In genomic region chr6:44630125-44631028, GRCh38 we compare ENCODE assay signal across 8 cellular contexts.
DNase-seq lines count a peak whose midpoint lies in the region; ATAC-seq, FAIRE-seq and TF ChIP-seq lines count a peak whose summit lies in the region.

No MANE protein-coding gene starts in this region.

- no peaks in the 10 kb centered on the region for H3K9me3 Mint-ChIP-seq in naive thymus-derived CD4-positive, alpha-beta T cell

- H4K5ac ChIP-seq in H1 (ENCODE audit: insufficient read length, low read depth, low read length) = no peak overlapping the region

- H3K36me3 Mint-ChIP-seq in naive thymus-derived CD4-positive, alpha-beta T cell = no peaks in the 10 kb centered on the region

- H4K8ac ChIP-seq in H1 (ENCODE audit: extremely low read depth, insufficient read depth, low read length) = no peak overlapping the region

- ATAC-seq in activated CD4-positive, CD25-positive, alpha-beta regulatory T cell treated with anti-CD3 and anti-CD28 coated beads, Interleukin-2, amount 50 U/mL, for 24 hours = peak; percentile 28 to 31
- ATAC-seq in naive thymus-derived CD4-positive, alpha-beta T cell = peak; percentile 47
- ATAC-seq in HG02623 (IDR thresholded peaks at IDR 0.05; ENCODE audit: unreplicated experiment) = no peak
- ATAC-seq in HG02840 (IDR thresholded peaks at IDR 0.05; ENCODE audit: low FRiP score, unreplicated experiment) = no peak

- peak overlapping the region; percentile 48; the same call in 1 of the 2 replicates for H2BK5ac ChIP-seq in H1 (ENCODE audit: low read depth, low read length)

- no peaks in the 10 kb centered on the region for H3K36me3 ChIP-seq in H1 (ENCODE audit: control insufficient read depth in 2 of 4, insufficient read depth in 4 of 4, low read length in 3 of 4)
- H3K36me3 ChIP-seq in naive thymus-derived CD4-positive, alpha-beta T cell (ENCODE audit: control insufficient read depth in 2 of 3, insufficient read depth in 3 of 3, low read length in 3 of 3) = no peaks in the 10 kb centered on the region

- no peak overlapping the region for H3K9ac ChIP-seq in H1 (replicated peaks in 1 of 4; ENCODE audit: extremely low read depth in 1 of 4, low read depth in 3 of 4, low read length in 3 of 4)

- peak overlapping the region; percentile 83; the same call in 1 of the 2 replicates for H2BK15ac ChIP-seq in H1 (ENCODE audit: low read length)

- POLR2A ChIA-PET in H1 (lab: Charles Lee; ENCODE audit: partially characterized antibody) = interaction anchor here (0.6 to 1.4 kb wide), 2 partner anchors 13 to 1297 kb away, joined by 3 read pairs; no protein-coding TSS in a partner anchor
- POLR2A ChIA-PET in naive thymus-derived CD4-positive, alpha-beta T cell (lab: Charles Lee) = no interaction called here

- peak; percentile 94 to 98 for TF ChIP-seq RAD21 in H1 (IDR thresholded peaks at IDR 0.05 in 1 of 2, conservative IDR thresholded peaks at IDR 0.05 in 1 of 2; ENCODE audit: low read depth in 2 of 2, low read length in 2 of 2)

- no peak overlapping the region for H3K23ac ChIP-seq in H1 (ENCODE audit: insufficient read length)

- H3K27me3 ChIP-seq in H1 (replicated peaks in 1 of 4; ENCODE audit: control insufficient read depth in 3 of 4, extremely low read depth in 1 of 4, insufficient read depth in 3 of 4, low read length in 3 of 4) = peaks cover 0 to 4% (median 0%) of the 10 kb centered on the region in 4 experiments; a peak in 2 of 7 replicates
- no peaks in the 10 kb centered on the region for H3K27me3 ChIP-seq in naive thymus-derived CD4-positive, alpha-beta T cell (ENCODE audit: control insufficient read depth in 2 of 2, insufficient read depth in 2 of 2, low read length in 2 of 2)

- no peak overlapping the region for H3K27ac Mint-ChIP-seq in naive thymus-derived CD4-positive, alpha-beta T cell

- no peaks in the 10 kb centered on the region for H3K79me2 ChIP-seq in H1 (ENCODE audit: control insufficient read depth in 1 of 2, insufficient read depth in 2 of 2, low read length in 2 of 2)

- no peak for FAIRE-seq in H1 (lab: Jason Lieb, UNC)

- H3K4me3 ChIP-seq in H1 (ENCODE audit: extremely low read depth in 1 of 4, insufficient read depth in 2 of 4, low read depth in 3 of 4, low read length in 4 of 4) = no peak overlapping the region
- no peak overlapping the region for H3K4me3 ChIP-seq in naive thymus-derived CD4-positive, alpha-beta T cell (ENCODE audit: low read length)

- WGBS in H1 (ENCODE audit: extremely low coverage in 1 of 2, insufficient coverage in 1 of 2, insufficient read length in 1 of 2, insufficient replicate concordance in 2 of 2, low coverage in 1 of 2, low lambda C conversion rate in 2 of 2, missing lambda C conversion rate in 1 of 2), 2 experiments = 43% methylated on average over 5 of the region's 10 CpGs; no CpG with 5 or more reads in 1 of the 2 experiments

- H3K27ac ChIP-seq in H1 (ENCODE audit: low read depth, low read length) = no peak overlapping the region
- H3K27ac ChIP-seq in naive thymus-derived CD4-positive, alpha-beta T cell (ENCODE audit: low read depth, low read length) = no peak overlapping the region

- no peak for DNase-seq in activated CD4-positive, CD25-positive, alpha-beta regulatory T cell (lab: John Stamatoyannopoulos, UW)
- DNase-seq in LoVo (ENCODE audit: low spot score) = peak; percentile 20
- peak; percentile 34 to 59 for DNase-seq in SW 1271 (lab: John Stamatoyannopoulos, UW)
- DNase-seq in H1 (ENCODE audit: low read depth in 1 of 2, low spot score in 2 of 2) = peak in 1 of 2 experiments; percentile 77
- DNase-seq in naive thymus-derived CD4-positive, alpha-beta T cell = peak in 1 of 9 donors; percentile 40

- CTCF ChIA-PET in H1 (lab: Charles Lee; ENCODE audit: partially characterized antibody) = interaction anchor here (0.5 to 8.4 kb wide), 55 partner anchors 9 to 1292 kb away, joined by 3 to 135 read pairs (median 3); no protein-coding TSS in a partner anchor
- CTCF ChIA-PET in naive thymus-derived CD4-positive, alpha-beta T cell (lab: Charles Lee) = interaction anchor here (0.7 to 1.1 kb wide), 4 partner anchors 11 to 1300 kb away, joined by 3 to 4 read pairs (median 4); no protein-coding TSS in a partner anchor

- peak overlapping the region; percentile 55; the same call in 1 of the 2 replicates for H2BK20ac ChIP-seq in H1 (ENCODE audit: low read length)

- H3K4ac ChIP-seq in H1 (replicated peaks; ENCODE audit: insufficient read length, low read depth, low read length) = no peak overlapping the region

- no peak overlapping the region for H2AK5ac ChIP-seq in H1 (ENCODE audit: low read depth, low read length)

- H2AFZ ChIP-seq in H1 (ENCODE audit: low read length) = peak overlapping the region; percentile 81; the same call in 1 of the 2 replicates

- H3K4me2 ChIP-seq in H1 (ENCODE audit: insufficient read depth in 1 of 2, low read depth in 2 of 2, low read length in 2 of 2) = no peak overlapping the region

- peaks cover 7 to 23% (median 11%) of the 10 kb centered on the region in 7 donors for H3K4me1 Mint-ChIP-seq in naive thymus-derived CD4-positive, alpha-beta T cell

- peak overlapping the region in 1 of 10 donors; percentile 18 for H3K4me3 Mint-ChIP-seq in naive thymus-derived CD4-positive, alpha-beta T cell

- intact Hi-C loops in naive thymus-derived CD4-positive, alpha-beta T cell (cut with micrococcal nuclease) = loop anchor here (1.0 kb wide), 2 partner anchors 1084 to 1293 kb away; no protein-coding TSS in a partner anchor

- H3K14ac ChIP-seq in H1 (ENCODE audit: insufficient read length) = no peak overlapping the region

- peaks cover 8 to 19% (median 13%) of the 10 kb centered on the region in 4 experiments for H3K4me1 ChIP-seq in H1 (replicated peaks in 1 of 4; ENCODE audit: control insufficient read depth in 3 of 4, insufficient read depth in 4 of 4, low read length in 3 of 4)
- no peaks in the 10 kb centered on the region for H3K4me1 ChIP-seq in naive thymus-derived CD4-positive, alpha-beta T cell (ENCODE audit: control insufficient read depth in 2 of 2, insufficient read depth in 2 of 2, low read length in 2 of 2)

- H2BK120ac ChIP-seq in H1 (replicated peaks; ENCODE audit: low read depth, low read length) = no peak overlapping the region

- no peak for TF ChIP-seq POLR2A in H1 (IDR thresholded peaks at IDR 0.05; ENCODE audit: control extremely low read depth in 1 of 2, low read depth in 2 of 2, low read length in 2 of 2)

- peak; percentile 67 to 87 (median 80) for TF ChIP-seq CTCF in H1 (IDR thresholded peaks at IDR 0.05; ENCODE audit: control extremely low read depth in 1 of 3, insufficient read depth in 1 of 3, low read depth in 1 of 3, low read length in 3 of 3)

- no peak overlapping the region for H4K91ac ChIP-seq in H1 (replicated peaks; ENCODE audit: insufficient read length, low read length)

- H3K18ac ChIP-seq in H1 (ENCODE audit: extremely low read depth, low read length) = peak overlapping the region; percentile 76; the same call in 1 of the 2 replicates

- H3K9me3 ChIP-seq in H1 (ENCODE audit: insufficient read depth in 2 of 2, low read depth in 1 of 2, low read length in 1 of 2) = no peaks in the 10 kb centered on the region
- no peaks in the 10 kb centered on the region for H3K9me3 ChIP-seq in naive thymus-derived CD4-positive, alpha-beta T cell (ENCODE audit: control insufficient read depth in 2 of 3, low read length in 3 of 3)

- no peak for TF ChIP-seq EP300 in H1 (IDR thresholded peaks at IDR 0.05; ENCODE audit: borderline replicate concordance in 1 of 2, low read depth in 2 of 2, low read length in 2 of 2)

- H3K27me3 Mint-ChIP-seq in naive thymus-derived CD4-positive, alpha-beta T cell = peaks cover 0 to 13% (median 6%) of the 10 kb centered on the region in 5 donors

- H2BK12ac ChIP-seq in H1 (ENCODE audit: low read depth, low read length) = peak overlapping the region; percentile 71; the same call in 1 of the 2 replicates

- H3K23me2 ChIP-seq in H1 (ENCODE audit: low read depth, low read length) = peaks cover 5% of the 10 kb centered on the region

- no peaks in the 10 kb centered on the region for H3K79me1 ChIP-seq in H1 (ENCODE audit: low read depth, low read length)

- H4K20me1 ChIP-seq in H1 (replicated peaks in 1 of 2; ENCODE audit: control insufficient read depth in 1 of 2, insufficient read depth in 2 of 2, low read length in 2 of 2) = peaks cover 0 to 2% of the 10 kb centered on the region in 2 experiments

- no peak overlapping the region for H3K56ac ChIP-seq in H1 (replicated peaks; ENCODE audit: insufficient read length, low read depth, low read length)

TF ChIP-seq in H1, 55 proteins besides CTCF, POLR2A, EP300 and RAD21:
- TF ChIP-seq KDM1A (IDR thresholded peaks at IDR 0.05; ENCODE audit: borderline replicate concordance, low read length) = no peak
- no peak for TF ChIP-seq MAFK (IDR thresholded peaks at IDR 0.05; ENCODE audit: low read depth, low read length)
- no peak for TF ChIP-seq KDM4A (IDR thresholded peaks at IDR 0.05; ENCODE audit: low read depth, low read length, severe bottlenecking)
- TF ChIP-seq SP4 (IDR thresholded peaks at IDR 0.05; ENCODE audit: low read length) = no peak

Comparison
In these comparisons a context has a peak if more than half of its experiments do, and no peak if none do; other contexts are left out.
1. ATAC-seq: peak in activated CD4-positive, CD25-positive, alpha-beta regulatory T cell treated with anti-CD3 and anti-CD28 coated beads, Interleukin-2, amount 50 U/mL, for 24 hours (2 of 2) and naive thymus-derived CD4-positive, alpha-beta T cell (single experiment); none in HG02623 (single experiment) and HG02840 (single experiment).
2. DNase-seq: peak in LoVo (single experiment) and SW 1271 (2 of 2); none in activated CD4-positive, CD25-positive, alpha-beta regulatory T cell (0 of 4).